32 cellular contexts compared by ENCODE assay signal in genomic region chr12:62335801-62336200, GRCh38.
DNase-seq lines count a peak whose midpoint lies in the region; ATAC-seq and TF ChIP-seq lines count a peak whose summit lies in the region.
"Had no signal": no experiment of that assay in that cellular context is flagged by ENCODE, and none has a peak within 500 bp of the region (broad histone marks: within the 10 kb centered on the region; RNA-seq: fewer than 3 reads in every experiment).

No MANE protein-coding gene starts in this region.

- H3K4me1 Mint-ChIP-seq in MCF 10A (ENCODE audit: insufficient read depth, unreplicated experiment) (no peaks in the 10 kb centered on the region), mesothelial cell of epicardium (no peaks in the 10 kb centered on the region)
- H3K4me1 Mint-ChIP-seq in central memory CD8-positive, alpha-beta T cell, result peaks cover 58% of the 10 kb centered on the region
- peaks cover 36% of the 10 kb centered on the region for H3K4me1 Mint-ChIP-seq in stimulated activated effector memory CD8-positive, alpha-beta T cell treated with anti-CD3 and anti-CD28 coated beads, Interleukin-12 subunit alpha, Interleukin-12 subunit beta, amount 100 ng/mL, for 72 hours
- H3K4me1 Mint-ChIP-seq: endodermal cell, WTC11 had no signal

- H3K79me2 ChIP-seq in mammary epithelial cell (ENCODE audit: insufficient read depth, low read length), result peaks cover 43% of the 10 kb centered on the region

- DNase-seq in MCF 10A (ENCODE audit: unreplicated experiment) (no peak), mammary epithelial cell (no peak), MV-4-11 (lab: John Stamatoyannopoulos, UW) (peak; percentile 68), mesothelial cell of epicardium (ENCODE audit: low spot score in 2 of 2, unreplicated experiment in 2 of 2) (no peak)
- DNase-seq in central memory CD8-positive, alpha-beta T cell (ENCODE audit: low spot score in 2 of 2), result no peak
- DNase-seq in stimulated activated effector memory CD8-positive, alpha-beta T cell treated with anti-CD3 and anti-CD28 coated beads, Interleukin-12 subunit alpha, Interleukin-12 subunit beta, amount 100 ng/mL, for 72 hours (ENCODE audit: low spot score in 2 of 2), result no peak
- DNase-seq: activated CD4-positive, alpha-beta T cell treated with anti-CD3 and anti-CD28 coated beads, Interleukin-2, amount 50 U/mL, for 4 hours; activated CD8-positive, alpha-beta memory T cell treated with anti-CD3 and anti-CD28 coated beads, Interleukin-2, amount 50 U/mL, for 4 hours; aorta; cortex of kidney; DMS79; endodermal cell; foreskin fibroblast; GDM1; head of caudate nucleus; kidney glomerular epithelial cell; mesendoderm; MG63; NCI-H146; NCI-H446 treated with DMSO at 0.1 percent for 48 hours; SHP77; stimulated activated CD8-positive, alpha-beta memory T cell treated with anti-CD3 and anti-CD28 coated beads, Interleukin-4, amount 100 ng/mL, for 48 hours; T-helper 9 cell had no signal

- H2AFZ ChIP-seq in mammary epithelial cell (ENCODE audit: low read depth, low read length), result no peak overlapping the region

- CTCF ChIA-PET in MCF 10A (lab: Yijun Ruan, JAX) (interaction anchor here (0.6 kb wide), 1 partner anchor 24 kb away, joined by 3 read pairs; no protein-coding TSS in a partner anchor), mammary epithelial cell (lab: Charles Lee; ENCODE audit: low non-redundant PET) (no interaction called here)

- H3K27me3 Mint-ChIP-seq in MCF 10A (ENCODE audit: insufficient read depth, unreplicated experiment) (no peaks in the 10 kb centered on the region), mesothelial cell of epicardium (ENCODE audit: low read depth) (no peaks in the 10 kb centered on the region)
- no peaks in the 10 kb centered on the region for H3K27me3 Mint-ChIP-seq in central memory CD8-positive, alpha-beta T cell
- H3K27me3 Mint-ChIP-seq: activated T-helper 17 cell treated with anti-CD3 and anti-CD28 coated beads, Interleukin-2, amount 50 U/mL, for 72 hours had no signal

- no peaks in the 10 kb centered on the region for H3K27me3 ChIP-seq in mammary epithelial cell (ENCODE audit: insufficient read depth, low read length)
- H3K27me3 ChIP-seq: cardiac muscle cell, MG63, tibial nerve had no signal

- H3K9me3 Mint-ChIP-seq in MCF 10A (ENCODE audit: unreplicated experiment) (peaks cover 17% of the 10 kb centered on the region), mesothelial cell of epicardium (peaks cover 32% of the 10 kb centered on the region)
- H3K9me3 Mint-ChIP-seq in central memory CD8-positive, alpha-beta T cell, result no peaks in the 10 kb centered on the region
- H3K9me3 Mint-ChIP-seq in stimulated activated effector memory CD8-positive, alpha-beta T cell treated with anti-CD3 and anti-CD28 coated beads, Interleukin-12 subunit alpha, Interleukin-12 subunit beta, amount 100 ng/mL, for 72 hours, result peaks cover 7% of the 10 kb centered on the region

- dilution Hi-C loops in mammary epithelial cell (cut with HindIII; ENCODE audit: low sequenced_read_pairs), result no loop called here

- H3K4me2 ChIP-seq in mammary epithelial cell (ENCODE audit: insufficient read depth, low read depth, low read length), result no peak overlapping the region
- H3K4me2 ChIP-seq: A549 had no signal

- H3K27ac Mint-ChIP-seq in MCF 10A (ENCODE audit: low read depth, unreplicated experiment), result peak overlapping the region; percentile 60
- H3K27ac Mint-ChIP-seq in central memory CD8-positive, alpha-beta T cell (ENCODE audit: low read depth), result peak overlapping the region; percentile 9
- H3K27ac Mint-ChIP-seq in stimulated activated effector memory CD8-positive, alpha-beta T cell treated with anti-CD3 and anti-CD28 coated beads, Interleukin-12 subunit alpha, Interleukin-12 subunit beta, amount 100 ng/mL, for 72 hours, result peak overlapping the region; percentile 30
- H3K27ac Mint-ChIP-seq in mesothelial cell of epicardium, result no peak overlapping the region
- H3K27ac Mint-ChIP-seq: activated T-helper 17 cell treated with anti-CD3 and anti-CD28 coated beads, Interleukin-2, amount 50 U/mL, for 72 hours; endodermal cell; WTC11 had no signal

- in situ Hi-C loops in mammary epithelial cell (cut with MboI; ENCODE audit: low sequenced_read_pairs in 2 of 2), result no loop called here

- POLR2A ChIA-PET in MCF 10A (lab: Yijun Ruan, JAX), result no interaction called here

- no TSS peak for BruUV-seq in MCF 10A (replicated peaks; lab: Mats Ljungman, UMichigan)
- no TSS peak for BruUV-seq in mammary epithelial cell (replicated peaks; lab: Mats Ljungman, UMichigan)

- intact Hi-C loops in MCF 10A (cut with micrococcal nuclease), result no loop called here
- intact Hi-C loops in mammary epithelial cell (cut with micrococcal nuclease), result no loop called here

- H3K9me3 ChIP-seq in mammary epithelial cell (replicated peaks; ENCODE audit: insufficient read depth, low read length), result no peaks in the 10 kb centered on the region

- H3K27ac ChIP-seq in mammary epithelial cell (ENCODE audit: insufficient read depth, low read depth, low read length), result no peak overlapping the region
- H3K27ac ChIP-seq: A549, tibial nerve had no signal

- H3K4me3 ChIP-seq in mammary epithelial cell (replicated peaks in 1 of 3; ENCODE audit: insufficient read depth in 1 of 3, low read depth in 2 of 3, low read length in 3 of 3), result no peak overlapping the region
- H3K4me3 ChIP-seq: A549, cardiac muscle cell, MG63, tibial nerve had no signal

- no peak overlapping the region for H3K9ac ChIP-seq in mammary epithelial cell (ENCODE audit: insufficient read depth, low read length)

- H3K4me1 ChIP-seq in mammary epithelial cell (ENCODE audit: insufficient read depth, low read length), result no peaks in the 10 kb centered on the region
- H3K4me1 ChIP-seq: A549, tibial nerve had no signal

- H3K36me3 Mint-ChIP-seq in MCF 10A (ENCODE audit: insufficient read depth, unreplicated experiment) (peaks cover 59% of the 10 kb centered on the region), mesothelial cell of epicardium (peaks cover 37% of the 10 kb centered on the region)
- peaks cover 23% of the 10 kb centered on the region for H3K36me3 Mint-ChIP-seq in central memory CD8-positive, alpha-beta T cell (ENCODE audit: insufficient read depth)
- peaks cover 55% of the 10 kb centered on the region for H3K36me3 Mint-ChIP-seq in stimulated activated effector memory CD8-positive, alpha-beta T cell treated with anti-CD3 and anti-CD28 coated beads, Interleukin-12 subunit alpha, Interleukin-12 subunit beta, amount 100 ng/mL, for 72 hours

- 100% methylated on average over 3 of the region's 3 CpGs for WGBS in mammary epithelial cell (ENCODE audit: low coverage, missing lambda C conversion rate)

- no peak overlapping the region for H3K4me3 Mint-ChIP-seq in MCF 10A (ENCODE audit: unreplicated experiment)
- no peak overlapping the region for H3K4me3 Mint-ChIP-seq in central memory CD8-positive, alpha-beta T cell
- no peak overlapping the region for H3K4me3 Mint-ChIP-seq in stimulated activated effector memory CD8-positive, alpha-beta T cell treated with anti-CD3 and anti-CD28 coated beads, Interleukin-12 subunit alpha, Interleukin-12 subunit beta, amount 100 ng/mL, for 72 hours
- H3K4me3 Mint-ChIP-seq in mesothelial cell of epicardium, result no peak overlapping the region
- H3K4me3 Mint-ChIP-seq: activated T-helper 17 cell treated with anti-CD3 and anti-CD28 coated beads, Interleukin-2, amount 50 U/mL, for 72 hours; endodermal cell; WTC11 had no signal

- ATAC-seq in central memory CD8-positive, alpha-beta T cell (replicated peaks; ENCODE audit: extremely low read depth, poor library complexity, severe bottlenecking), result no peak
- no peak for ATAC-seq in stimulated activated effector memory CD8-positive, alpha-beta T cell treated with anti-CD3 and anti-CD28 coated beads, Interleukin-12 subunit alpha, Interleukin-12 subunit beta, amount 100 ng/mL, for 72 hours
- no peak for ATAC-seq in SK-N-SH treated with all-trans-retinoic acid at 6 μM for 48 hours
- no peak for ATAC-seq in GM21717 (IDR thresholded peaks at IDR 0.05; ENCODE audit: unreplicated experiment)
- ATAC-seq: A549; activated naive CD4-positive, alpha-beta T cell treated with anti-CD3 and anti-CD28 coated beads, Interleukin-2, amount 50 U/mL, for 72 hours; activated T-helper 17 cell treated with anti-CD3 and anti-CD28 coated beads, Interleukin-2, amount 50 U/mL, for 72 hours; esophagus mucosa; WTC11 had no signal

- H3K36me3 ChIP-seq in mammary epithelial cell (ENCODE audit: insufficient read depth, low read length), result peaks cover 9% of the 10 kb centered on the region
- H3K36me3 ChIP-seq: cardiac muscle cell had no signal

- TF ChIP-seq CTCF in MCF 10A (IDR thresholded peaks at IDR 0.05; ENCODE audit: unreplicated experiment) (no peak), mammary epithelial cell (conservative IDR thresholded peaks at IDR 0.05 in 1 of 2, IDR thresholded peaks at IDR 0.05 in 1 of 2; ENCODE audit: extremely low read depth in 1 of 2, insufficient read depth in 1 of 2, low read depth in 1 of 2, low read length in 2 of 2) (no peak), mesothelial cell of epicardium (IDR thresholded peaks at IDR 0.05; ENCODE audit: unreplicated experiment) (no peak)

- no peaks in the 10 kb centered on the region for H4K20me1 ChIP-seq in mammary epithelial cell (ENCODE audit: insufficient read depth, low read length)

TF ChIP-seq in SK-N-SH treated with all-trans-retinoic acid at 6 μM for 48 hours, 23 proteins besides CTCF, POLR2A, EP300 and RAD21 (continues in another document):
- TF ChIP-seq POU6F1 (CRISPR knock-in tag; IDR thresholded peaks at IDR 0.05; ENCODE audit: borderline replicate concordance, low read depth) (no peak), GLIS3 (CRISPR knock-in tag; IDR thresholded peaks at IDR 0.05) (no peak), RARB (CRISPR knock-in tag; IDR thresholded peaks at IDR 0.05) (no peak), ZFP30 (CRISPR knock-in tag; IDR thresholded peaks at IDR 0.05) (no peak)
